Comparison of ENCODE assay signal across 1 cellular context in genomic region chr19:38402967-38403674, GRCh38.
TF ChIP-seq lines count a peak whose summit lies in the region.

Gene FAM98C (plus strand): TSS chr19:38403093. CDS start chr19:38403154, 61 bp downstream.

TF ChIP-seq in WTC11, 78 proteins besides CTCF, POLR2A, EP300 and RAD21 (continued from another document):
- TF ChIP-seq, protein P1, sequence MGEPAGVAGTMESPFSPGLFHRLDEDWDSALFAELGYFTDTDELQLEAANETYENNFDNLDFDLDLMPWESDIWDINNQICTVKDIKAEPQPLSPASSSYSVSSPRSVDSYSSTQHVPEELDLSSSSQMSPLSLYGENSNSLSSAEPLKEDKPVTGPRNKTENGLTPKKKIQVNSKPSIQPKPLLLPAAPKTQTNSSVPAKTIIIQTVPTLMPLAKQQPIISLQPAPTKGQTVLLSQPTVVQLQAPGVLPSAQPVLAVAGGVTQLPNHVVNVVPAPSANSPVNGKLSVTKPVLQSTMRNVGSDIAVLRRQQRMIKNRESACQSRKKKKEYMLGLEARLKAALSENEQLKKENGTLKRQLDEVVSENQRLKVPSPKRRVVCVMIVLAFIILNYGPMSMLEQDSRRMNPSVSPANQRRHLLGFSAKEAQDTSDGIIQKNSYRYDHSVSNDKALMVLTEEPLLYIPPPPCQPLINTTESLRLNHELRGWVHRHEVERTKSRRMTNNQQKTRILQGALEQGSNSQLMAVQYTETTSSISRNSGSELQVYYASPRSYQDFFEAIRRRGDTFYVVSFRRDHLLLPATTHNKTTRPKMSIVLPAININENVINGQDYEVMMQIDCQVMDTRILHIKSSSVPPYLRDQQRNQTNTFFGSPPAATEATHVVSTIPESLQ (CRISPR knock-in tag; IDR thresholded peaks at IDR 0.05) = no peak
- TF ChIP-seq CBFB (CRISPR knock-in tag; IDR thresholded peaks at IDR 0.05; ENCODE audit: low read depth) (no peak), ZBTB21 (CRISPR knock-in tag; IDR thresholded peaks at IDR 0.05; ENCODE audit: borderline replicate concordance) (peak; percentile 32; the same call in 1 of the 2 replicates), FOXP1 (CRISPR knock-in tag; IDR thresholded peaks at IDR 0.05; ENCODE audit: borderline replicate concordance) (peak; percentile 92), ZNF263 (CRISPR knock-in tag; IDR thresholded peaks at IDR 0.05; ENCODE audit: low read depth) (no peak), GRHL2 (CRISPR knock-in tag; IDR thresholded peaks at IDR 0.05; ENCODE audit: insufficient replicate concordance, severe bottlenecking) (no peak), FOXP4 (CRISPR knock-in tag; IDR thresholded peaks at IDR 0.05) (peak; percentile 42; the same call in 1 of the 2 replicates), NR3C1 (CRISPR knock-in tag; conservative IDR thresholded peaks at IDR 0.05; ENCODE audit: low read depth) (no peak), AR (CRISPR knock-in tag; IDR thresholded peaks at IDR 0.05) (no peak), ZNF317 (CRISPR knock-in tag; IDR thresholded peaks at IDR 0.05; ENCODE audit: borderline replicate concordance, low read depth) (no peak; the same call in 1 of the 2 replicates), NR2C2 (CRISPR knock-in tag; IDR thresholded peaks at IDR 0.05) (no peak), SMAD3 (CRISPR knock-in tag; IDR thresholded peaks at IDR 0.05; ENCODE audit: borderline replicate concordance) (no peak), NFATC4 (CRISPR knock-in tag; IDR thresholded peaks at IDR 0.05) (no peak), ZNF219 (CRISPR knock-in tag; IDR thresholded peaks at IDR 0.05; ENCODE audit: borderline replicate concordance) (no peak), GABPB1 (CRISPR knock-in tag; IDR thresholded peaks at IDR 0.05) (no peak), ARID4B (CRISPR knock-in tag; IDR thresholded peaks at IDR 0.05; ENCODE audit: borderline replicate concordance) (no peak; the same call in 1 of the 2 replicates), RELA (CRISPR knock-in tag; IDR thresholded peaks at IDR 0.05; ENCODE audit: borderline replicate concordance) (peak; percentile 16; the same call in 1 of the 2 replicates)
- TF ChIP-seq, protein P2, sequence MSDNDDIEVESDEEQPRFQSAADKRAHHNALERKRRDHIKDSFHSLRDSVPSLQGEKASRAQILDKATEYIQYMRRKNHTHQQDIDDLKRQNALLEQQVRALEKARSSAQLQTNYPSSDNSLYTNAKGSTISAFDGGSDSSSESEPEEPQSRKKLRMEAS (CRISPR knock-in tag; IDR thresholded peaks at IDR 0.05) = peak; percentile 74
- TF ChIP-seq, protein P3, sequence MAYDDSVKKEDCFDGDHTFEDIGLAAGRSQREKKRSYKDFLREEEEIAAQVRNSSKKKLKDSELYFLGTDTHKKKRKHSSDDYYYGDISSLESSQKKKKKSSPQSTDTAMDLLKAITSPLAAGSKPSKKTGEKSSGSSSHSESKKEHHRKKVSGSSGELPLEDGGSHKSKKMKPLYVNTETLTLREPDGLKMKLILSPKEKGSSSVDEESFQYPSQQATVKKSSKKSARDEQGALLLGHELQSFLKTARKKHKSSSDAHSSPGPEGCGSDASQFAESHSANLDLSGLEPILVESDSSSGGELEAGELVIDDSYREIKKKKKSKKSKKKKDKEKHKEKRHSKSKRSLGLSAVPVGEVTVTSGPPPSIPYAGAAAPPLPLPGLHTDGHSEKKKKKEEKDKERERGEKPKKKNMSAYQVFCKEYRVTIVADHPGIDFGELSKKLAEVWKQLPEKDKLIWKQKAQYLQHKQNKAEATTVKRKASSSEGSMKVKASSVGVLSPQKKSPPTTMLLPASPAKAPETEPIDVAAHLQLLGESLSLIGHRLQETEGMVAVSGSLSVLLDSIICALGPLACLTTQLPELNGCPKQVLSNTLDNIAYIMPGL (CRISPR knock-in tag; IDR thresholded peaks at IDR 0.05) = peak; percentile 99
- TF ChIP-seq, protein P4, sequence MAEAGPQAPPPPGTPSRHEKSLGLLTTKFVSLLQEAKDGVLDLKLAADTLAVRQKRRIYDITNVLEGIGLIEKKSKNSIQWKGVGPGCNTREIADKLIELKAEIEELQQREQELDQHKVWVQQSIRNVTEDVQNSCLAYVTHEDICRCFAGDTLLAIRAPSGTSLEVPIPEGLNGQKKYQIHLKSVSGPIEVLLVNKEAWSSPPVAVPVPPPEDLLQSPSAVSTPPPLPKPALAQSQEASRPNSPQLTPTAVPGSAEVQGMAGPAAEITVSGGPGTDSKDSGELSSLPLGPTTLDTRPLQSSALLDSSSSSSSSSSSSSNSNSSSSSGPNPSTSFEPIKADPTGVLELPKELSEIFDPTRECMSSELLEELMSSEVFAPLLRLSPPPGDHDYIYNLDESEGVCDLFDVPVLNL (CRISPR knock-in tag; IDR thresholded peaks at IDR 0.05; ENCODE audit: borderline replicate concordance, low read depth) = 0 out of 2 replicates have a peak, but pooled peaks have one; percentile 61
- TF ChIP-seq, protein P5, sequence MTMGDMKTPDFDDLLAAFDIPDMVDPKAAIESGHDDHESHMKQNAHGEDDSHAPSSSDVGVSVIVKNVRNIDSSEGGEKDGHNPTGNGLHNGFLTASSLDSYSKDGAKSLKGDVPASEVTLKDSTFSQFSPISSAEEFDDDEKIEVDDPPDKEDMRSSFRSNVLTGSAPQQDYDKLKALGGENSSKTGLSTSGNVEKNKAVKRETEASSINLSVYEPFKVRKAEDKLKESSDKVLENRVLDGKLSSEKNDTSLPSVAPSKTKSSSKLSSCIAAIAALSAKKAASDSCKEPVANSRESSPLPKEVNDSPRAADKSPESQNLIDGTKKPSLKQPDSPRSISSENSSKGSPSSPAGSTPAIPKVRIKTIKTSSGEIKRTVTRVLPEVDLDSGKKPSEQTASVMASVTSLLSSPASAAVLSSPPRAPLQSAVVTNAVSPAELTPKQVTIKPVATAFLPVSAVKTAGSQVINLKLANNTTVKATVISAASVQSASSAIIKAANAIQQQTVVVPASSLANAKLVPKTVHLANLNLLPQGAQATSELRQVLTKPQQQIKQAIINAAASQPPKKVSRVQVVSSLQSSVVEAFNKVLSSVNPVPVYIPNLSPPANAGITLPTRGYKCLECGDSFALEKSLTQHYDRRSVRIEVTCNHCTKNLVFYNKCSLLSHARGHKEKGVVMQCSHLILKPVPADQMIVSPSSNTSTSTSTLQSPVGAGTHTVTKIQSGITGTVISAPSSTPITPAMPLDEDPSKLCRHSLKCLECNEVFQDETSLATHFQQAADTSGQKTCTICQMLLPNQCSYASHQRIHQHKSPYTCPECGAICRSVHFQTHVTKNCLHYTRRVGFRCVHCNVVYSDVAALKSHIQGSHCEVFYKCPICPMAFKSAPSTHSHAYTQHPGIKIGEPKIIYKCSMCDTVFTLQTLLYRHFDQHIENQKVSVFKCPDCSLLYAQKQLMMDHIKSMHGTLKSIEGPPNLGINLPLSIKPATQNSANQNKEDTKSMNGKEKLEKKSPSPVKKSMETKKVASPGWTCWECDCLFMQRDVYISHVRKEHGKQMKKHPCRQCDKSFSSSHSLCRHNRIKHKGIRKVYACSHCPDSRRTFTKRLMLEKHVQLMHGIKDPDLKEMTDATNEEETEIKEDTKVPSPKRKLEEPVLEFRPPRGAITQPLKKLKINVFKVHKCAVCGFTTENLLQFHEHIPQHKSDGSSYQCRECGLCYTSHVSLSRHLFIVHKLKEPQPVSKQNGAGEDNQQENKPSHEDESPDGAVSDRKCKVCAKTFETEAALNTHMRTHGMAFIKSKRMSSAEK (CRISPR knock-in tag; IDR thresholded peaks at IDR 0.05; ENCODE audit: borderline replicate concordance) = no peak
